ENCODE assay signal across 8 cellular contexts in genomic region chr9:113580041-113580953, GRCh38.
DNase-seq lines count a peak whose midpoint lies in the region; ATAC-seq and TF ChIP-seq lines count a peak whose summit lies in the region.

No MANE protein-coding gene starts in this region.

- H3K4me1 ChIP-seq in neuronal stem cell (ENCODE audit: control insufficient read depth in 2 of 2, insufficient read depth in 1 of 2, low read depth in 1 of 2, low read length in 2 of 2) (peaks cover 2 to 7% of the 10 kb centered on the region in 2 donors), suprapubic skin (peaks cover 65% of the 10 kb centered on the region)

- no peak overlapping the region for H2BK15ac ChIP-seq in neuronal stem cell (ENCODE audit: low read length)

- no peak overlapping the region for H2BK5ac ChIP-seq in neuronal stem cell (ENCODE audit: low read length)

- no peak overlapping the region for H4K8ac ChIP-seq in neuronal stem cell (ENCODE audit: low read depth, low read length)

- no peak overlapping the region for H2AFZ ChIP-seq in neuronal stem cell (ENCODE audit: low read length)

- no peak for TF ChIP-seq EP300 in suprapubic skin (IDR thresholded peaks at IDR 0.05)

- no CpG with 5 or more reads among the region's 12 CpGs for WGBS in neuronal stem cell (ENCODE audit: extremely low coverage in 2 of 2, insufficient read length in 2 of 2, insufficient replicate concordance in 1 of 2), 2 donors
- WGBS in suprapubic skin: 44% methylated on average over 12 of the region's 12 CpGs

- H3K4me3 ChIP-seq in epithelial cell of esophagus (ENCODE audit: low read length): no peak overlapping the region
- no peak overlapping the region for H3K4me3 ChIP-seq in neuronal stem cell (ENCODE audit: low read length in 2 of 2)
- no peak overlapping the region for H3K4me3 ChIP-seq in suprapubic skin

- peak overlapping the region; percentile 85 for H3K4me3 Mint-ChIP-seq in activated CD4-positive, alpha-beta memory T cell treated with anti-CD3 and anti-CD28 coated beads for 36 hours

- H3K9ac ChIP-seq in neuronal stem cell (ENCODE audit: low read depth, low read length, poor library complexity): no peak overlapping the region

- no peak for ATAC-seq in GM21529 (IDR thresholded peaks at IDR 0.05; ENCODE audit: unreplicated experiment)

- no peaks in the 10 kb centered on the region for H3K27me3 Mint-ChIP-seq in activated CD4-positive, alpha-beta memory T cell treated with anti-CD3 and anti-CD28 coated beads for 36 hours

- H2BK120ac ChIP-seq in neuronal stem cell (ENCODE audit: low read depth, low read length): no peak overlapping the region

- POLR2A ChIA-PET in activated CD4-positive, alpha-beta memory T cell treated with anti-CD3 and anti-CD28 coated beads for 36 hours (lab: Charles Lee): interaction anchor here (1.0 to 3.1 kb wide), 8 partner anchors 15 to 305 kb away, joined by 3 to 14 read pairs (median 4); partner anchors contain the start of genes C9orf43, CDC26 and POLE3

- peak overlapping the region; percentile 44 for H3K18ac ChIP-seq in neuronal stem cell (ENCODE audit: low read length)

- H3K36me3 Mint-ChIP-seq in activated CD4-positive, alpha-beta memory T cell treated with anti-CD3 and anti-CD28 coated beads for 36 hours: peaks cover 31% of the 10 kb centered on the region

- no peak for TF ChIP-seq POLR2A in suprapubic skin (IDR thresholded peaks at IDR 0.05)

- intact Hi-C loops in activated CD4-positive, alpha-beta memory T cell treated with anti-CD3 and anti-CD28 coated beads for 36 hours (cut with micrococcal nuclease): loop anchor here (1.0 to 5.0 kb wide), 3 partner anchors 42 to 233 kb away; partner anchors contain the start of gene BSPRY

- H3K4ac ChIP-seq in neuronal stem cell (ENCODE audit: low read length): no peak overlapping the region

- no peaks in the 10 kb centered on the region for H3K27me3 ChIP-seq in neuronal stem cell (ENCODE audit: control insufficient read depth in 3 of 3, insufficient read depth in 3 of 3, low read depth in 1 of 3, low read length in 3 of 3)
- no peaks in the 10 kb centered on the region for H3K27me3 ChIP-seq in suprapubic skin

- H3K23ac ChIP-seq in neuronal stem cell (ENCODE audit: low read depth, low read length, poor library complexity): no peak overlapping the region

- CTCF ChIA-PET in activated CD4-positive, alpha-beta memory T cell treated with anti-CD3 and anti-CD28 coated beads for 36 hours (lab: Charles Lee): interaction anchor here (0.9 to 6.6 kb wide), 7 partner anchors 9 to 305 kb away, joined by 3 to 63 read pairs (median 22); no protein-coding TSS in a partner anchor

- no peak overlapping the region for H4K91ac ChIP-seq in neuronal stem cell (ENCODE audit: low read depth, low read length, poor library complexity)

- peaks cover 1 to 6% of the 10 kb centered on the region in 2 donors for H3K36me3 ChIP-seq in neuronal stem cell (replicated peaks in 1 of 2; ENCODE audit: control insufficient read depth in 2 of 2, insufficient read depth in 2 of 2, low read length in 2 of 2)
- H3K36me3 ChIP-seq in suprapubic skin: peaks cover 12% of the 10 kb centered on the region

- peak overlapping the region; percentile 96 for H3K27ac Mint-ChIP-seq in activated CD4-positive, alpha-beta memory T cell treated with anti-CD3 and anti-CD28 coated beads for 36 hours

- H3K9me3 Mint-ChIP-seq in activated CD4-positive, alpha-beta memory T cell treated with anti-CD3 and anti-CD28 coated beads for 36 hours: no peaks in the 10 kb centered on the region

- H3K79me1 ChIP-seq in neuronal stem cell (ENCODE audit: low read depth, low read length): no peaks in the 10 kb centered on the region

- H3K14ac ChIP-seq in neuronal stem cell (ENCODE audit: low read length): no peak overlapping the region

- H2AK5ac ChIP-seq in neuronal stem cell (ENCODE audit: low read depth, low read length): peak overlapping the region; percentile 27

- TF ChIP-seq CTCF in epithelial cell of esophagus (IDR thresholded peaks at IDR 0.05; ENCODE audit: insufficient read depth, low read depth, low read length, missing control alignments) (no peak), suprapubic skin (IDR thresholded peaks at IDR 0.05) (no peak)

- peaks cover 81% of the 10 kb centered on the region for H3K4me1 Mint-ChIP-seq in activated CD4-positive, alpha-beta memory T cell treated with anti-CD3 and anti-CD28 coated beads for 36 hours (ENCODE audit: low read depth)

- no peak overlapping the region for H3K4me2 ChIP-seq in neuronal stem cell (ENCODE audit: insufficient read depth, low read length, poor library complexity, severe bottlenecking)

- DNase-seq in NCI-H345 (lab: John Stamatoyannopoulos, UW): peak; percentile 56
- DNase-seq in NCI-H345 treated with DMSO at 0.1 percent for 48 hours (lab: John Stamatoyannopoulos, UW; ENCODE audit: unreplicated experiment): no peak
- peak; percentile 89 for DNase-seq in activated CD4-positive, alpha-beta memory T cell treated with anti-CD3 and anti-CD28 coated beads for 36 hours
- DNase-seq in epithelial cell of esophagus (ENCODE audit: low read depth): peak; percentile 89
- DNase-seq in neuronal stem cell (ENCODE audit: low spot score): no peak
- peak; percentile 92 to 94 for DNase-seq in suprapubic skin (ENCODE audit: low spot score in 2 of 2)
- no peak for DNase-seq in OCI-M2 (lab: John Stamatoyannopoulos, UW; ENCODE audit: unreplicated experiment)

- H3K27ac ChIP-seq in neuronal stem cell (replicated peaks; ENCODE audit: low read length): no peak overlapping the region
- peak overlapping the region; percentile 81 for H3K27ac ChIP-seq in suprapubic skin

- no peak overlapping the region for H2BK12ac ChIP-seq in neuronal stem cell (ENCODE audit: low read length)

- H3K9me3 ChIP-seq in neuronal stem cell (replicated peaks in 1 of 2; ENCODE audit: control insufficient read depth in 2 of 2, insufficient read depth in 1 of 2, low read depth in 1 of 2, low read length in 2 of 2) (no peaks in the 10 kb centered on the region), suprapubic skin (no peaks in the 10 kb centered on the region)

Comparison
In these comparisons a context has a peak if more than half of its experiments do, and no peak if none do; other contexts are left out.
1. DNase-seq: peak in NCI-H345 (single experiment), activated CD4-positive, alpha-beta memory T cell treated with anti-CD3 and anti-CD28 coated beads for 36 hours (single experiment), epithelial cell of esophagus (single experiment) and suprapubic skin (2 of 2); none in NCI-H345 treated with DMSO at 0.1 percent for 48 hours (single experiment), neuronal stem cell (single experiment) and OCI-M2 (single experiment).